Comparison of ENCODE assay signal across 1 cellular context in the genomic region with DNA sequence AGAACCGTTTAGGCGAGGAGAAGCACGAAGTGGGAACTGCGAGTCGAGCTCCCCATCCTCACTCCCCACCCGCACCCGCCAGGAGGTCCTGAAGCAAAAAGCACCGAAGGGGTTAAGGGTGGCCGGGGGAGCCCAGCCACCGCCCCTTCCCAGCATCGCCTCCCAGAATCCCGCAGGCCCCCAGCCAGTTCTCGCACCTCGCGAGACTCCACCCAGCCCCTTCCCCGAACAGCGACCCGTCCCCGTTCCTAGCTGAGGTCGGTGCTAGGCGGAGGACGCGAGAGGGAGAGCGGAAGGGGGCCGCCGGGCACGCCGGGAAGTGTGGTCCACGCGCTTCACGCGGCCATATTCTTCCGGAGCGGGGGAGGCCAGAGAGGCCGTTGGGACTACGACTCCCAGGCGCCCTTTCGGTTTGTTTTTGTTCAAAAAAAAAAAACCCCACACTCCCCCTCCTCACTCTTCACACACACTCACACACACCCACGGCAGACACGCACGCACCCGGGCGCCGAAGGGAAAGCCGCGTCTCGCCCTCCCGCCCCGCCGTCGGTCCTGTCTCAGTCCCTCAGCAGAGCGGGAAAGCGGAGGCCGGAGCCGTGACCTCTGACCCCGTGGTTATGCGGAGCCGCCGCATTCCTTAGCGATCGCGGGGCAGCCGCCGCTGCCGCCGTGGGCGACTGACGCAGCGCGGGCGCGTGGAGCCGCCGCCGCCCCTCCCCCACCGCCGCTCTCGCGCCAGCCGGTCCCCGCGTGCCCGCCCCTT.
TF ChIP-seq lines count a peak whose summit lies in the region.

A gene (plus strand): TSS at position 463 of the 763 bp plus-strand sequence. CDS start 445 bp downstream, outside the sequence.

TF ChIP-seq in HepG2, 621 proteins besides CTCF, POLR2A, EP300 and RAD21 (continued from another document and continues in another):
- TF ChIP-seq, protein P1, sequence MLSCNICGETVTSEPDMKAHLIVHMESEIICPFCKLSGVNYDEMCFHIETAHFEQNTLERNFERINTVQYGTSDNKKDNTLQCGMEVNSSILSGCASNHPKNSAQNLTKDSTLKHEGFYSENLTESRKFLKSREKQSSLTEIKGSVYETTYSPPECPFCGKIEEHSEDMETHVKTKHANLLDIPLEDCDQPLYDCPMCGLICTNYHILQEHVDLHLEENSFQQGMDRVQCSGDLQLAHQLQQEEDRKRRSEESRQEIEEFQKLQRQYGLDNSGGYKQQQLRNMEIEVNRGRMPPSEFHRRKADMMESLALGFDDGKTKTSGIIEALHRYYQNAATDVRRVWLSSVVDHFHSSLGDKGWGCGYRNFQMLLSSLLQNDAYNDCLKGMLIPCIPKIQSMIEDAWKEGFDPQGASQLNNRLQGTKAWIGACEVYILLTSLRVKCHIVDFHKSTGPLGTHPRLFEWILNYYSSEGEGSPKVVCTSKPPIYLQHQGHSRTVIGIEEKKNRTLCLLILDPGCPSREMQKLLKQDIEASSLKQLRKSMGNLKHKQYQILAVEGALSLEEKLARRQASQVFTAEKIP (CRISPR knock-in tag; IDR thresholded peaks at IDR 0.05; ENCODE audit: borderline replicate concordance) = no peak
- TF ChIP-seq ZNF30 (CRISPR knock-in tag; IDR thresholded peaks at IDR 0.05) (no peak), KAT2B (IDR thresholded peaks at IDR 0.05; ENCODE audit: borderline replicate concordance, low read depth, low read length) (no peak), SSRP1 (CRISPR knock-in tag; IDR thresholded peaks at IDR 0.05) (no peak; the same call in 1 of the 2 replicates), THAP11 (CRISPR knock-in tag; IDR thresholded peaks at IDR 0.05) (peak; percentile 99), ZMYM3 (CRISPR knock-in tag; IDR thresholded peaks at IDR 0.05) (peak; percentile 96), TGIF2 (CRISPR knock-in tag; IDR thresholded peaks at IDR 0.05) (peak; percentile 13; the same call in 1 of the 2 replicates), PAF1 (CRISPR knock-in tag; IDR thresholded peaks at IDR 0.05) (no peak), SRSF1 (optimal IDR thresholded peaks at IDR 0.05; ENCODE audit: low read depth, low read length) (peak; percentile 98), NR2F1 (CRISPR knock-in tag; IDR thresholded peaks at IDR 0.05) (peak; percentile 82 to 98), SIX1 (CRISPR knock-in tag; IDR thresholded peaks at IDR 0.05; ENCODE audit: borderline replicate concordance) (peak; percentile 64; the same call in 1 of the 2 replicates), NR3C1 (CRISPR knock-in tag; IDR thresholded peaks at IDR 0.05) (no peak), ZNF232 (CRISPR knock-in tag; IDR thresholded peaks at IDR 0.05; ENCODE audit: borderline replicate concordance) (peak; percentile 86; the same call in 1 of the 2 replicates), HNRNPK (IDR thresholded peaks at IDR 0.05; ENCODE audit: low read depth, low read length, poor library complexity, severe bottlenecking) (peak; percentile 86), SRY (CRISPR knock-in tag; IDR thresholded peaks at IDR 0.05) (no peak), ZNF780A (CRISPR knock-in tag; IDR thresholded peaks at IDR 0.05) (peak; percentile 81; the same call in 1 of the 2 replicates), ZNF138 (CRISPR knock-in tag; IDR thresholded peaks at IDR 0.05; ENCODE audit: low read depth) (peak; percentile 75), ZNF562 (CRISPR knock-in tag; IDR thresholded peaks at IDR 0.05; ENCODE audit: borderline replicate concordance) (no peak)
- TF ChIP-seq, protein P2, sequence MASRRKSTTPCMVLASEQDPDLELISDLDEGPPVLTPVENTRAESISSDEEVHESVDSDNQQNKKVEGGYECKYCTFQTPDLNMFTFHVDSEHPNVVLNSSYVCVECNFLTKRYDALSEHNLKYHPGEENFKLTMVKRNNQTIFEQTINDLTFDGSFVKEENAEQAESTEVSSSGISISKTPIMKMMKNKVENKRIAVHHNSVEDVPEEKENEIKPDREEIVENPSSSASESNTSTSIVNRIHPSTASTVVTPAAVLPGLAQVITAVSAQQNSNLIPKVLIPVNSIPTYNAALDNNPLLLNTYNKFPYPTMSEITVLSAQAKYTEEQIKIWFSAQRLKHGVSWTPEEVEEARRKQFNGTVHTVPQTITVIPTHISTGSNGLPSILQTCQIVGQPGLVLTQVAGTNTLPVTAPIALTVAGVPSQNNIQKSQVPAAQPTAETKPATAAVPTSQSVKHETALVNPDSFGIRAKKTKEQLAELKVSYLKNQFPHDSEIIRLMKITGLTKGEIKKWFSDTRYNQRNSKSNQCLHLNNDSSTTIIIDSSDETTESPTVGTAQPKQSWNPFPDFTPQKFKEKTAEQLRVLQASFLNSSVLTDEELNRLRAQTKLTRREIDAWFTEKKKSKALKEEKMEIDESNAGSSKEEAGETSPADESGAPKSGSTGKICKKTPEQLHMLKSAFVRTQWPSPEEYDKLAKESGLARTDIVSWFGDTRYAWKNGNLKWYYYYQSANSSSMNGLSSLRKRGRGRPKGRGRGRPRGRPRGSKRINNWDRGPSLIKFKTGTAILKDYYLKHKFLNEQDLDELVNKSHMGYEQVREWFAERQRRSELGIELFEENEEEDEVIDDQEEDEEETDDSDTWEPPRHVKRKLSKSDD (CRISPR knock-in tag; IDR thresholded peaks at IDR 0.05; ENCODE audit: low read depth) = peak; percentile 94
- TF ChIP-seq, protein P3, sequence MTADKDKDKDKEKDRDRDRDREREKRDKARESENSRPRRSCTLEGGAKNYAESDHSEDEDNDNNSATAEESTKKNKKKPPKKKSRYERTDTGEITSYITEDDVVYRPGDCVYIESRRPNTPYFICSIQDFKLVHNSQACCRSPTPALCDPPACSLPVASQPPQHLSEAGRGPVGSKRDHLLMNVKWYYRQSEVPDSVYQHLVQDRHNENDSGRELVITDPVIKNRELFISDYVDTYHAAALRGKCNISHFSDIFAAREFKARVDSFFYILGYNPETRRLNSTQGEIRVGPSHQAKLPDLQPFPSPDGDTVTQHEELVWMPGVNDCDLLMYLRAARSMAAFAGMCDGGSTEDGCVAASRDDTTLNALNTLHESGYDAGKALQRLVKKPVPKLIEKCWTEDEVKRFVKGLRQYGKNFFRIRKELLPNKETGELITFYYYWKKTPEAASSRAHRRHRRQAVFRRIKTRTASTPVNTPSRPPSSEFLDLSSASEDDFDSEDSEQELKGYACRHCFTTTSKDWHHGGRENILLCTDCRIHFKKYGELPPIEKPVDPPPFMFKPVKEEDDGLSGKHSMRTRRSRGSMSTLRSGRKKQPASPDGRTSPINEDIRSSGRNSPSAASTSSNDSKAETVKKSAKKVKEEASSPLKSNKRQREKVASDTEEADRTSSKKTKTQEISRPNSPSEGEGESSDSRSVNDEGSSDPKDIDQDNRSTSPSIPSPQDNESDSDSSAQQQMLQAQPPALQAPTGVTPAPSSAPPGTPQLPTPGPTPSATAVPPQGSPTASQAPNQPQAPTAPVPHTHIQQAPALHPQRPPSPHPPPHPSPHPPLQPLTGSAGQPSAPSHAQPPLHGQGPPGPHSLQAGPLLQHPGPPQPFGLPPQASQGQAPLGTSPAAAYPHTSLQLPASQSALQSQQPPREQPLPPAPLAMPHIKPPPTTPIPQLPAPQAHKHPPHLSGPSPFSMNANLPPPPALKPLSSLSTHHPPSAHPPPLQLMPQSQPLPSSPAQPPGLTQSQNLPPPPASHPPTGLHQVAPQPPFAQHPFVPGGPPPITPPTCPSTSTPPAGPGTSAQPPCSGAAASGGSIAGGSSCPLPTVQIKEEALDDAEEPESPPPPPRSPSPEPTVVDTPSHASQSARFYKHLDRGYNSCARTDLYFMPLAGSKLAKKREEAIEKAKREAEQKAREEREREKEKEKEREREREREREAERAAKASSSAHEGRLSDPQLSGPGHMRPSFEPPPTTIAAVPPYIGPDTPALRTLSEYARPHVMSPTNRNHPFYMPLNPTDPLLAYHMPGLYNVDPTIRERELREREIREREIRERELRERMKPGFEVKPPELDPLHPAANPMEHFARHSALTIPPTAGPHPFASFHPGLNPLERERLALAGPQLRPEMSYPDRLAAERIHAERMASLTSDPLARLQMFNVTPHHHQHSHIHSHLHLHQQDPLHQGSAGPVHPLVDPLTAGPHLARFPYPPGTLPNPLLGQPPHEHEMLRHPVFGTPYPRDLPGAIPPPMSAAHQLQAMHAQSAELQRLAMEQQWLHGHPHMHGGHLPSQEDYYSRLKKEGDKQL (CRISPR knock-in tag; IDR thresholded peaks at IDR 0.05; ENCODE audit: low read depth) = peak; percentile 64; the same call in 1 of the 2 replicates
- TF ChIP-seq, protein P4, sequence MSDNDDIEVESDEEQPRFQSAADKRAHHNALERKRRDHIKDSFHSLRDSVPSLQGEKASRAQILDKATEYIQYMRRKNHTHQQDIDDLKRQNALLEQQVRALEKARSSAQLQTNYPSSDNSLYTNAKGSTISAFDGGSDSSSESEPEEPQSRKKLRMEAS (IDR thresholded peaks at IDR 0.05) = peak; percentile 76
- TF ChIP-seq, protein P5, sequence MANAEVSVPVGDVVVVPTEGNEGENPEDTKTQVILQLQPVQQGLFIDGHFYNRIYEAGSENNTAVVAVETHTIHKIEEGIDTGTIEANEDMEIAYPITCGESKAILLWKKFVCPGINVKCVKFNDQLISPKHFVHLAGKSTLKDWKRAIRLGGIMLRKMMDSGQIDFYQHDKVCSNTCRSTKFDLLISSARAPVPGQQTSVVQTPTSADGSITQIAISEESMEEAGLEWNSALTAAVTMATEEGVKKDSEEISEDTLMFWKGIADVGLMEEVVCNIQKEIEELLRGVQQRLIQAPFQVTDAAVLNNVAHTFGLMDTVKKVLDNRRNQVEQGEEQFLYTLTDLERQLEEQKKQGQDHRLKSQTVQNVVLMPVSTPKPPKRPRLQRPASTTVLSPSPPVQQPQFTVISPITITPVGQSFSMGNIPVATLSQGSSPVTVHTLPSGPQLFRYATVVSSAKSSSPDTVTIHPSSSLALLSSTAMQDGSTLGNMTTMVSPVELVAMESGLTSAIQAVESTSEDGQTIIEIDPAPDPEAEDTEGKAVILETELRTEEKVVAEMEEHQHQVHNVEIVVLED (CRISPR knock-in tag; IDR thresholded peaks at IDR 0.05; ENCODE audit: borderline replicate concordance) = peak; percentile 96
- TF ChIP-seq, protein P6, sequence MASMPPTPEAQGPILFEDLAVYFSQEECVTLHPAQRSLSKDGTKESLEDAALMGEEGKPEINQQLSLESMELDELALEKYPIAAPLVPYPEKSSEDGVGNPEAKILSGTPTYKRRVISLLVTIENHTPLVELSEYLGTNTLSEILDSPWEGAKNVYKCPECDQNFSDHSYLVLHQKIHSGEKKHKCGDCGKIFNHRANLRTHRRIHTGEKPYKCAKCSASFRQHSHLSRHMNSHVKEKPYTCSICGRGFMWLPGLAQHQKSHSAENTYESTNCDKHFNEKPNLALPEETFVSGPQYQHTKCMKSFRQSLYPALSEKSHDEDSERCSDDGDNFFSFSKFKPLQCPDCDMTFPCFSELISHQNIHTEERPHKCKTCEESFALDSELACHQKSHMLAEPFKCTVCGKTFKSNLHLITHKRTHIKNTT (CRISPR knock-in tag; IDR thresholded peaks at IDR 0.05) = 0 out of 2 replicates have a peak, but pooled peaks have one; percentile 41
- TF ChIP-seq, protein P7, sequence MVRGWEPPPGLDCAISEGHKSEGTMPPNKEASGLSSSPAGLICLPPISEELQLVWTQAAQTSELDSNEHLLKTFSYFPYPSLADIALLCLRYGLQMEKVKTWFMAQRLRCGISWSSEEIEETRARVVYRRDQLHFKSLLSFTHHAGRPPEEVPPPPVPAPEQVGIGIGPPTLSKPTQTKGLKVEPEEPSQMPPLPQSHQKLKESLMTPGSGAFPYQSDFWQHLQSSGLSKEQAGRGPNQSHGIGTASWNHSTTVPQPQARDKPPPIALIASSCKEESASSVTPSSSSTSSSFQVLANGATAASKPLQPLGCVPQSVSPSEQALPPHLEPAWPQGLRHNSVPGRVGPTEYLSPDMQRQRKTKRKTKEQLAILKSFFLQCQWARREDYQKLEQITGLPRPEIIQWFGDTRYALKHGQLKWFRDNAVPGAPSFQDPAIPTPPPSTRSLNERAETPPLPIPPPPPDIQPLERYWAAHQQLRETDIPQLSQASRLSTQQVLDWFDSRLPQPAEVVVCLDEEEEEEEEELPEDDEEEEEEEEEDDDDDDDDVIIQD (CRISPR knock-in tag; IDR thresholded peaks at IDR 0.05; ENCODE audit: low read depth) = peak; percentile 97
- TF ChIP-seq, protein P8, sequence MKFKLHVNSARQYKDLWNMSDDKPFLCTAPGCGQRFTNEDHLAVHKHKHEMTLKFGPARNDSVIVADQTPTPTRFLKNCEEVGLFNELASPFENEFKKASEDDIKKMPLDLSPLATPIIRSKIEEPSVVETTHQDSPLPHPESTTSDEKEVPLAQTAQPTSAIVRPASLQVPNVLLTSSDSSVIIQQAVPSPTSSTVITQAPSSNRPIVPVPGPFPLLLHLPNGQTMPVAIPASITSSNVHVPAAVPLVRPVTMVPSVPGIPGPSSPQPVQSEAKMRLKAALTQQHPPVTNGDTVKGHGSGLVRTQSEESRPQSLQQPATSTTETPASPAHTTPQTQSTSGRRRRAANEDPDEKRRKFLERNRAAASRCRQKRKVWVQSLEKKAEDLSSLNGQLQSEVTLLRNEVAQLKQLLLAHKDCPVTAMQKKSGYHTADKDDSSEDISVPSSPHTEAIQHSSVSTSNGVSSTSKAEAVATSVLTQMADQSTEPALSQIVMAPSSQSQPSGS (CRISPR knock-in tag; IDR thresholded peaks at IDR 0.05) = peak; percentile 89; the same call in 1 of the 2 replicates
- TF ChIP-seq, protein P9, sequence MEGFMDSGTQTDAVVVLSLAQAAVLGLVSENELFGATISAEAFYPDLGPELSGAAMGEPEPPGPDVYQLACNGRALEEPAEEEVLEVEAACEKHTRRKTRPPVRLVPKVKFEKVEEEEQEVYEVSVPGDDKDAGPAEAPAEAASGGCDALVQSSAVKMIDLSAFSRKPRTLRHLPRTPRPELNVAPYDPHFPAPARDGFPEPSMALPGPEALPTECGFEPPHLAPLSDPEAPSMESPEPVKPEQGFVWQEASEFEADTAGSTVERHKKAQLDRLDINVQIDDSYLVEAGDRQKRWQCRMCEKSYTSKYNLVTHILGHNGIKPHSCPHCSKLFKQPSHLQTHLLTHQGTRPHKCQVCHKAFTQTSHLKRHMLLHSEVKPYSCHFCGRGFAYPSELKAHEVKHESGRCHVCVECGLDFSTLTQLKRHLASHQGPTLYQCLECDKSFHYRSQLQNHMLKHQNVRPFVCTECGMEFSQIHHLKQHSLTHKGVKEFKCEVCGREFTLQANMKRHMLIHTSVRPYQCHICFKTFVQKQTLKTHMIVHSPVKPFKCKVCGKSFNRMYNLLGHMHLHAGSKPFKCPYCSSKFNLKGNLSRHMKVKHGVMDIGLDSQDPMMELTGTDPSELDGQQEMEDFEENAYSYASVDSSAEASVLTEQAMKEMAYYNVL (CRISPR knock-in tag; IDR thresholded peaks at IDR 0.05; ENCODE audit: borderline replicate concordance) = peak; percentile 88; the same call in 1 of the 2 replicates
- TF ChIP-seq, protein P10, sequence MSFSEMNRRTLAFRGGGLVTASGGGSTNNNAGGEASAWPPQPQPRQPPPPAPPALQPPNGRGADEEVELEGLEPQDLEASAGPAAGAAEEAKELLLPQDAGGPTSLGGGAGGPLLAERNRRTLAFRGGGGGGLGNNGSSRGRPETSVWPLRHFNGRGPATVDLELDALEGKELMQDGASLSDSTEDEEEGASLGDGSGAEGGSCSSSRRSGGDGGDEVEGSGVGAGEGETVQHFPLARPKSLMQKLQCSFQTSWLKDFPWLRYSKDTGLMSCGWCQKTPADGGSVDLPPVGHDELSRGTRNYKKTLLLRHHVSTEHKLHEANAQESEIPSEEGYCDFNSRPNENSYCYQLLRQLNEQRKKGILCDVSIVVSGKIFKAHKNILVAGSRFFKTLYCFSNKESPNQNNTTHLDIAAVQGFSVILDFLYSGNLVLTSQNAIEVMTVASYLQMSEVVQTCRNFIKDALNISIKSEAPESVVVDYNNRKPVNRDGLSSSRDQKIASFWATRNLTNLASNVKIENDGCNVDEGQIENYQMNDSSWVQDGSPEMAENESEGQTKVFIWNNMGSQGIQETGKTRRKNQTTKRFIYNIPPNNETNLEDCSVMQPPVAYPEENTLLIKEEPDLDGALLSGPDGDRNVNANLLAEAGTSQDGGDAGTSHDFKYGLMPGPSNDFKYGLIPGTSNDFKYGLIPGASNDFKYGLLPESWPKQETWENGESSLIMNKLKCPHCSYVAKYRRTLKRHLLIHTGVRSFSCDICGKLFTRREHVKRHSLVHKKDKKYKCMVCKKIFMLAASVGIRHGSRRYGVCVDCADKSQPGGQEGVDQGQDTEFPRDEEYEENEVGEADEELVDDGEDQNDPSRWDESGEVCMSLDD (CRISPR knock-in tag; IDR thresholded peaks at IDR 0.05; ENCODE audit: borderline replicate concordance) = peak; percentile 63; the same call in 1 of the 2 replicates
